In genomic region chr14:68788275-68789001, GRCh38 we compare ENCODE assay signal across 8 cellular contexts. TPM values are rescaled to one million over a fixed set of nuclear protein-coding genes. Genes with fewer than 3 reads are reported as not detected.
DNase-seq lines count a peak whose midpoint lies in the region; ATAC-seq and TF ChIP-seq lines count a peak whose summit lies in the region.

No MANE protein-coding gene starts in this region.

- DNase-seq in BE2C (no peak), neural crest cell (ENCODE audit: low read depth, low spot score) (no peak), SW480 (ENCODE audit: low spot score) (no peak), NCI-H146 (lab: John Stamatoyannopoulos, UW) (no peak), NCI-H2227 (lab: John Stamatoyannopoulos, UW; ENCODE audit: unreplicated experiment) (no peak)
- no peak for DNase-seq in effector memory CD8-positive, alpha-beta T cell

- H3K27me3 ChIP-seq in BE2C: peaks cover 38% of the 10 kb centered on the region
- H3K27me3 ChIP-seq in OCI-LY3 (ENCODE audit: low read depth, low read length): no peaks in the 10 kb centered on the region

- no peaks in the 10 kb centered on the region for H3K27me3 Mint-ChIP-seq in effector memory CD8-positive, alpha-beta T cell
- H3K27me3 Mint-ChIP-seq in neural crest cell (ENCODE audit: low read depth): peaks cover 76% of the 10 kb centered on the region

- TF ChIP-seq CTCF in BE2C (IDR thresholded peaks at IDR 0.05; ENCODE audit: low read depth, low read length): no peak
- TF ChIP-seq CTCF in OCI-LY3 (IDR thresholded peaks at IDR 0.05; ENCODE audit: low read depth, low read length): no peak
- TF ChIP-seq CTCF in neural crest cell (conservative IDR thresholded peaks at IDR 0.05): no peak

- H3K4me3 Mint-ChIP-seq in effector memory CD8-positive, alpha-beta T cell: peak overlapping the region; percentile 95
- H3K4me3 Mint-ChIP-seq in neural crest cell: peak overlapping the region; percentile 98

- no peaks in the 10 kb centered on the region for H3K9me3 ChIP-seq in BE2C
- no peaks in the 10 kb centered on the region for H3K9me3 ChIP-seq in OCI-LY3 (ENCODE audit: insufficient read depth, low read length)

- H3K36me3 ChIP-seq in BE2C: no peaks in the 10 kb centered on the region
- H3K36me3 ChIP-seq in OCI-LY3 (replicated peaks; ENCODE audit: low read depth, low read length): peaks cover 54% of the 10 kb centered on the region

- H3K27ac ChIP-seq in OCI-LY3 (ENCODE audit: low read length): peak overlapping the region; percentile 9; the same call in 1 of the 2 replicates

- peak overlapping the region; percentile 3; the same call in 1 of the 2 replicates for H3K9ac ChIP-seq in OCI-LY3 (ENCODE audit: low read length)

- H3K79me2 ChIP-seq in OCI-LY3 (ENCODE audit: low read length): peaks cover 49% of the 10 kb centered on the region

- H3K4me3 ChIP-seq in BE2C (ENCODE audit: low read depth, low read length) (peak overlapping the region; percentile 15; the same call in 1 of the 2 replicates), OCI-LY3 (ENCODE audit: low read length) (no peak overlapping the region; the same call in 1 of the 2 replicates)

- ATAC-seq in effector memory CD8-positive, alpha-beta T cell (replicated peaks): no peak
- no peak for ATAC-seq in GM21529 (IDR thresholded peaks at IDR 0.05; ENCODE audit: unreplicated experiment)

- H3K4me1 ChIP-seq in BE2C: no peaks in the 10 kb centered on the region
- peaks cover 65% of the 10 kb centered on the region for H3K4me1 ChIP-seq in OCI-LY3 (ENCODE audit: low read length)

- H3K36me3 Mint-ChIP-seq in effector memory CD8-positive, alpha-beta T cell (ENCODE audit: insufficient read depth): peaks cover 78% of the 10 kb centered on the region
- peaks cover 71% of the 10 kb centered on the region for H3K36me3 Mint-ChIP-seq in neural crest cell (ENCODE audit: low read depth)

- peak overlapping the region; percentile 38; the same call in 1 of the 2 replicates for H3K4me2 ChIP-seq in OCI-LY3 (ENCODE audit: low read length)

- H2AFZ ChIP-seq in OCI-LY3 (ENCODE audit: low read depth, low read length): no peak overlapping the region

- H3K9me3 Mint-ChIP-seq in effector memory CD8-positive, alpha-beta T cell: no peaks in the 10 kb centered on the region
- H3K9me3 Mint-ChIP-seq in neural crest cell: peaks cover 5% of the 10 kb centered on the region

- peak overlapping the region; percentile 96 to 100 for H3K27ac Mint-ChIP-seq in effector memory CD8-positive, alpha-beta T cell
- H3K27ac Mint-ChIP-seq in neural crest cell (ENCODE audit: unreplicated experiment): peak overlapping the region; percentile 72

- H3K4me1 Mint-ChIP-seq in effector memory CD8-positive, alpha-beta T cell (ENCODE audit: low read depth in 2 of 2): peaks cover 51 to 67% of the 10 kb centered on the region in 2 donors
- H3K4me1 Mint-ChIP-seq in neural crest cell: peaks cover 67% of the 10 kb centered on the region

- peaks cover 45% of the 10 kb centered on the region for H4K20me1 ChIP-seq in OCI-LY3 (ENCODE audit: insufficient read depth, low read length)

RNA-seq across cellular contexts. Expression of gene ZFP36L1, which starts 4.4 kb away (rescaled TPM):
- 0.71 TPM for polyA plus RNA-seq in BE2C (2012; ENCODE audit: insufficient read depth, insufficient read length, low read depth)
- 289 and 298 TPM in 2 replicates for total RNA-seq in neural crest cell
